In genomic region chr15:42921049-42921731, GRCh38 we compare ENCODE assay signal across 8 cellular contexts. TPM values are rescaled to one million over a fixed set of nuclear protein-coding genes. Genes with fewer than 3 reads are reported as not detected.
A peak's percentile ranks its signal among the peaks of the same experiment; 100 is the strongest.
DNase-seq lines count a peak whose midpoint lies in the region; ATAC-seq and TF ChIP-seq lines count a peak whose summit lies in the region.

No MANE protein-coding gene starts in this region.

- H3K27me3 Mint-ChIP-seq in T-helper 2 cell treated with Interferon-gamma antibody and Interleukin-4, amounts not matched to agents 5 μg/mL and 100 μg/mL, for 36 hours (ENCODE audit: low read depth), result no peaks in the 10 kb centered on the region

- ATAC-seq in GM21825 (IDR thresholded peaks at IDR 0.05; ENCODE audit: unreplicated experiment) (peak; percentile 13), left colon (peak; percentile 29), GM21529 (IDR thresholded peaks at IDR 0.05; ENCODE audit: unreplicated experiment) (no peak), HG03378 (IDR thresholded peaks at IDR 0.05; ENCODE audit: unreplicated experiment) (no peak)

- peak overlapping the region; percentile 90 for H3K27ac Mint-ChIP-seq in T-helper 2 cell treated with Interferon-gamma antibody and Interleukin-4, amounts not matched to agents 5 μg/mL and 100 μg/mL, for 36 hours

- DNase-seq in AG08395 (ENCODE audit: low spot score) (peak; percentile 5), cardiac fibroblast (ENCODE audit: low read depth in 2 of 2) (peak; percentile 25 to 33), left colon (peak; percentile 33 to 50)
- peak; percentile 45 for DNase-seq in T-helper 2 cell treated with Interferon-gamma antibody and Interleukin-4, amounts not matched to agents 5 μg/mL and 100 μg/mL, for 36 hours (ENCODE audit: low spot score)
- DNase-seq in stimulated activated CD4-positive, alpha-beta T cell treated with anti-CD3 and anti-CD28 coated beads, Interleukin-4, amount 100 ng/mL, for 4 hours, result peak; percentile 29 to 42

- peaks cover 28% of the 10 kb centered on the region for H3K4me1 Mint-ChIP-seq in T-helper 2 cell treated with Interferon-gamma antibody and Interleukin-4, amounts not matched to agents 5 μg/mL and 100 μg/mL, for 36 hours (ENCODE audit: low read depth)

- peak overlapping the region; percentile 95 for H3K4me3 Mint-ChIP-seq in T-helper 2 cell treated with Interferon-gamma antibody and Interleukin-4, amounts not matched to agents 5 μg/mL and 100 μg/mL, for 36 hours

- no peaks in the 10 kb centered on the region for H3K9me3 Mint-ChIP-seq in T-helper 2 cell treated with Interferon-gamma antibody and Interleukin-4, amounts not matched to agents 5 μg/mL and 100 μg/mL, for 36 hours

- H3K4me3 ChIP-seq in cardiac fibroblast (replicated peaks in 1 of 2; ENCODE audit: low read depth in 2 of 2, low read length in 2 of 2), result peak overlapping the region; percentile 33 to 54

- intact Hi-C loops in left colon (cut with DNase I, micrococcal nuclease), result loop anchor here in 1 of 2 donors (10.0 kb wide), 1 partner anchor 216 kb away; no protein-coding TSS in a partner anchor

- H3K36me3 Mint-ChIP-seq in T-helper 2 cell treated with Interferon-gamma antibody and Interleukin-4, amounts not matched to agents 5 μg/mL and 100 μg/mL, for 36 hours (ENCODE audit: low read depth), result peaks cover 3% of the 10 kb centered on the region

- no peak for TF ChIP-seq CTCF in cardiac fibroblast (IDR thresholded peaks at IDR 0.05; ENCODE audit: low read depth, low read length)

RNA-seq across cellular contexts. Expression of gene TTBK2, which starts 0.6 kb away (rescaled TPM):
- total RNA-seq in left colon, result 10 to 100 TPM in 1 of 2 donors, 1 to 10 TPM in 1; 9.7 to 12.3 TPM

Comparison
In these comparisons a context has a peak if more than half of its experiments do, and no peak if none do; other contexts are left out.
1. ATAC-seq: peak in GM21825 (single experiment) and left colon (single experiment); none in GM21529 (single experiment) and HG03378 (single experiment).
2. Peak in every context shown above with its lines, with median percentiles within 50 percentile points of each other: DNase-seq.